Comparison of ENCODE assay signal across 3 cellular contexts in the genomic region with DNA sequence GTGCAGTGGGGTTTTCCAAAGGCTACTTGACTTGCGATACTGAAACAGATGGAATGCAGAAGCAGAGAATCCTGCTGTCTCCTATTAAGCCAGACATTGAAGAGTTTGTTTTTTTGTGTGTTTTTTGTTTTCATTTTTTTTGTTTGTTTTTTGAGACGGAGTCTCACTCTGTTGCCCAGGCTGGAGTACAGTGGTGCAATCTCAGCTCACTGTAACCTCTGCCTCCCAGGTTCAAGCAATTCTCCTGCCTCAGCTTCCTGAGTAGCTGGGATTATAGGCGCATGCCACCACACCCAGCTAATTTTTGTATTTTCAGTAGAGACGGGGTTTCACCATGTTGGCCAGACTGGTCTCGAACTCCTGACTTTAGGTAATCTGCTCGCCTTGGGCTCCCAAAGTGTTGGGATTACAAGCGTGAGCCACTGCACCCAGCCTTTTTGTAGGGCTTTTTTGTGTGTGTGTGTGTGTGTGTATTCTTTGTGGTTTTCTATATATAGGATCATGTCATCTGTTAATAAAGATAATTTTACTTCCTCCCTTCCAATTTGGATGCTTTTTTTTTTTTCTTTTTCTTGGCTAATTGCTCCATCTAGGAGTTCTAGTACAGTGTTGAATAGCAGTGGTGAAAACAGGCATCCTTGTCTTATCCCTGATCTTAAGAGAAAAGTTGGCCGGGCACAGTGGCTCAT. TPM values are rescaled to one million over a fixed set of nuclear protein-coding genes. Genes with fewer than 3 reads are reported as not detected.
"Had no signal": no experiment of that assay in that cellular context is flagged by ENCODE, and none has a peak within 500 bp of the region (broad histone marks: within the 10 kb centered on the region; RNA-seq: fewer than 3 reads in every experiment).

No MANE protein-coding gene starts in this region.

RNA-seq across cellular contexts. Expression of a gene that starts 21.4 kb away (rescaled TPM):
- total RNA-seq: progenitor cell of endocrine pancreas, renal cortical epithelial cell had no signal
- polyA plus RNA-seq: smooth muscle cell had no signal
